Comparison of ENCODE assay signal across 1 cellular context in the genomic region with DNA sequence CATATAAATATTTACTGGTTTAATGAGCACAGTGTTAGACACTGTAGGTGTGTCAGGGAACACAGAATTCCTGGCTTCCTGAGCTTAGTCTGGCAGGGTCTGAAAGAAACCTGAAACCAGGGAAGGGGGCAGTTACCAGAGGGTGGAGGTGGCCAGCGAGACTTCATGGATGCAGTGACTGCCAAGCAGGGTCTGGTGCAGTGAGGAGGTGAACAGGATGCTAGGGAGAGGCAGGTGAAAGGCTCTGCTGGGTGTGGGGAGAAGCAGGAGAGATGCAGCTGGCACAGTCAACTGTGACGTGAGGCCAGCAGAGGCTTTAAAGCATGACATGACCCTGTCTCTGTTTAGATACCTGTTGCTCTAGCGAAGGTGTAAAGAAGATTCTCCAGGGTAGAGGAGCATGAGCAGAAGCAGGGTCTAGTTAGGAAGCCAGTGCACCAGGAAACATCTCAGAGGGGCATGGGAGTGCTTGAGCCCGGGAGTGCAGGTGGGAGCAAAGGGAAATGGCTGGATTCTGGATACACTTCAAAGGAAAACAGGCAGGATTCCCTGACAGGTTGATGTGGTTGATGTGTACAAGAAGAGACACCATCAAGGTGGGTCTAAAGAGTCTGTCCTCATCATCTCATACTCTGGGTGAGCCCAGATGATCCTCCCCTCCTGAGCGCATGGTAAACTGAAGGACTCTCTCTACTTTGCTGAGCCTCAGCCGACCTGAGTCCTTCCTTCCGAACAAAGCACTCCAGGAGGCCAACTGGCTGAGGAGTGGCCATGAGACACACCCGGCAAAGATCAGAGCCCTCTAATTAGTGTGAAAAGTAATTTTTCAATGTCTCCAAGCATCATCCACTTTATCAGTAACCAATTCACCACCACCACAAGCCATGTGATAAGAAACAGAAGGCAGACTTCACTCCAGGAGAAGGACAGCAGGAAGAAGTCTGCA.
TF ChIP-seq lines count a peak whose summit lies in the region.

No MANE protein-coding gene starts in this region.

TF ChIP-seq in IMR-90, 13 proteins besides CTCF, POLR2A, EP300 and RAD21 (continued from another document):
- no peak for TF ChIP-seq NFE2L2 (IDR thresholded peaks at IDR 0.05; ENCODE audit: low read depth, low read length)
- TF ChIP-seq RFX5 (IDR thresholded peaks at IDR 0.05; ENCODE audit: low read depth, low read length) = no peak
- TF ChIP-seq RCOR1 (IDR thresholded peaks at IDR 0.05; ENCODE audit: insufficient replicate concordance, low read length) = no peak
- TF ChIP-seq SMC3 (IDR thresholded peaks at IDR 0.05; ENCODE audit: low read depth, low read length) = no peak
- no peak for TF ChIP-seq CEBPB (IDR thresholded peaks at IDR 0.05; ENCODE audit: low read depth, low read length)
